In genomic region chr1:211731456-211732275, GRCh38 we compare ENCODE assay signal across 1 cellular context.
TF ChIP-seq lines count a peak whose summit lies in the region.

No MANE protein-coding gene starts in this region.

TF ChIP-seq in A549, 52 proteins besides CTCF, POLR2A, EP300 and RAD21:
- no peak for TF ChIP-seq ATOH8 (CRISPR knock-in tag; IDR thresholded peaks at IDR 0.05; ENCODE audit: low read depth)
- TF ChIP-seq NR3C1 (IDR thresholded peaks at IDR 0.05), result no peak
- TF ChIP-seq EHMT2 (IDR thresholded peaks at IDR 0.05; ENCODE audit: low read depth), result no peak
- peak; percentile 79 for TF ChIP-seq MAFK (IDR thresholded peaks at IDR 0.05; ENCODE audit: partially characterized antibody)
- TF ChIP-seq TP53 (CRISPR knock-in tag; IDR thresholded peaks at IDR 0.05), result no peak
